1 cellular context compared by ENCODE assay signal in genomic region chr1:24021403-24022266, GRCh38.
TF ChIP-seq lines count a peak whose summit lies in the region.

No MANE protein-coding gene starts in this region.

TF ChIP-seq in HepG2, 621 proteins besides CTCF, POLR2A, EP300 and RAD21 (continued from another document and continues in another):
- TF ChIP-seq GRHL1 (CRISPR knock-in tag; conservative IDR thresholded peaks at IDR 0.05) (no peak), RXRA (CRISPR knock-in tag; IDR thresholded peaks at IDR 0.05) (peak; percentile 88; the same call in 1 of the 2 replicates), HDAC1 (CRISPR knock-in tag; IDR thresholded peaks at IDR 0.05) (peak; percentile 78; the same call in 1 of the 2 replicates), KDM3A (CRISPR knock-in tag; IDR thresholded peaks at IDR 0.05; ENCODE audit: low read depth) (0 out of 2 replicates have a peak, but pooled peaks have one; percentile 41), SNRNP70 (IDR thresholded peaks at IDR 0.05; ENCODE audit: low read depth, low read length) (no peak), TEAD2 (CRISPR knock-in tag; IDR thresholded peaks at IDR 0.05) (no peak), YY1 (IDR thresholded peaks at IDR 0.05; ENCODE audit: insufficient read depth, insufficient replicate concordance, low read depth, low read length) (peak; percentile 45), ATF3 (CRISPR knock-in tag; IDR thresholded peaks at IDR 0.05) (no peak), MED1 (CRISPR knock-in tag; IDR thresholded peaks at IDR 0.05) (peak; percentile 99), ZNF580 (CRISPR knock-in tag; IDR thresholded peaks at IDR 0.05; ENCODE audit: borderline replicate concordance, low read depth) (peak; percentile 65; the same call in 1 of the 2 replicates), SCMH1 (CRISPR knock-in tag; IDR thresholded peaks at IDR 0.05; ENCODE audit: borderline replicate concordance) (no peak), SMAD9 (CRISPR knock-in tag; IDR thresholded peaks at IDR 0.05) (no peak), NR1H2 (CRISPR knock-in tag; IDR thresholded peaks at IDR 0.05; ENCODE audit: borderline replicate concordance, low read depth) (no peak), MLX (CRISPR knock-in tag; IDR thresholded peaks at IDR 0.05) (peak; percentile 85), PLRG1 (conservative IDR thresholded peaks at IDR 0.05) (no peak), ZSCAN12 (CRISPR knock-in tag; IDR thresholded peaks at IDR 0.05) (0 out of 2 replicates have a peak, but pooled peaks have one; percentile 20), PPARG (CRISPR knock-in tag; conservative IDR thresholded peaks at IDR 0.05) (peak; percentile 92), RFXANK (CRISPR knock-in tag; IDR thresholded peaks at IDR 0.05) (peak; percentile 48; the same call in 1 of the 2 replicates), ZNF570 (CRISPR knock-in tag; IDR thresholded peaks at IDR 0.05; ENCODE audit: borderline replicate concordance) (0 out of 2 replicates have a peak, but pooled peaks have one; percentile 66), GTF3A (CRISPR knock-in tag; conservative IDR thresholded peaks at IDR 0.05) (no peak), POGZ (CRISPR knock-in tag; IDR thresholded peaks at IDR 0.05) (peak; percentile 57; the same call in 1 of the 2 replicates), LCORL (IDR thresholded peaks at IDR 0.05) (peak; percentile 93), LCORL (CRISPR knock-in tag; IDR thresholded peaks at IDR 0.05) (peak; percentile 93), SOX6 (IDR thresholded peaks at IDR 0.05) (no peak), SOX6 (CRISPR knock-in tag; IDR thresholded peaks at IDR 0.05) (peak; percentile 98), ZNF317 (CRISPR knock-in tag; IDR thresholded peaks at IDR 0.05) (peak; percentile 53; the same call in 1 of the 2 replicates), GABPB1 (CRISPR knock-in tag; IDR thresholded peaks at IDR 0.05) (peak; percentile 41; the same call in 1 of the 2 replicates), ZNF18 (CRISPR knock-in tag; IDR thresholded peaks at IDR 0.05; ENCODE audit: insufficient replicate concordance) (peak; percentile 49), ZNF101 (CRISPR knock-in tag; IDR thresholded peaks at IDR 0.05; ENCODE audit: borderline replicate concordance, low read depth) (no peak; the same call in 1 of the 2 replicates), ZNF510 (CRISPR knock-in tag; IDR thresholded peaks at IDR 0.05; ENCODE audit: low read depth) (0 out of 2 replicates have a peak, but pooled peaks have one; percentile 71), BCL6 (CRISPR knock-in tag; IDR thresholded peaks at IDR 0.05) (peak; percentile 86), DZIP1 (CRISPR knock-in tag; IDR thresholded peaks at IDR 0.05) (no peak), ZBTB10 (CRISPR knock-in tag; IDR thresholded peaks at IDR 0.05; ENCODE audit: borderline replicate concordance) (no peak; the same call in 1 of the 2 replicates), MIER3 (CRISPR knock-in tag; IDR thresholded peaks at IDR 0.05; ENCODE audit: borderline replicate concordance) (peak; percentile 90), TFAP4 (IDR thresholded peaks at IDR 0.05; ENCODE audit: borderline replicate concordance, low read depth) (peak; percentile 90), STAG1 (CRISPR knock-in tag; IDR thresholded peaks at IDR 0.05) (peak; percentile 9; the same call in 1 of the 2 replicates), NFKB2 (CRISPR knock-in tag; IDR thresholded peaks at IDR 0.05; ENCODE audit: borderline replicate concordance) (peak; percentile 72), RNF2 (conservative IDR thresholded peaks at IDR 0.05; ENCODE audit: low read depth) (no peak), ZNF766 (CRISPR knock-in tag; IDR thresholded peaks at IDR 0.05; ENCODE audit: borderline replicate concordance) (peak; percentile 55; the same call in 1 of the 2 replicates), RARA (CRISPR knock-in tag; IDR thresholded peaks at IDR 0.05) (peak; percentile 93), PAF1 (CRISPR knock-in tag; IDR thresholded peaks at IDR 0.05) (no peak), ZFP90 (CRISPR knock-in tag; IDR thresholded peaks at IDR 0.05; ENCODE audit: borderline replicate concordance) (peak; percentile 64; the same call in 1 of the 2 replicates), ZNF670 (CRISPR knock-in tag; IDR thresholded peaks at IDR 0.05; ENCODE audit: borderline replicate concordance) (peak; percentile 88), ELF3 (CRISPR knock-in tag; IDR thresholded peaks at IDR 0.05) (peak; percentile 97), MEIS2 (CRISPR knock-in tag; IDR thresholded peaks at IDR 0.05) (peak; percentile 7; the same call in 1 of the 2 replicates), ZBTB21 (CRISPR knock-in tag; IDR thresholded peaks at IDR 0.05) (no peak), SSRP1 (CRISPR knock-in tag; IDR thresholded peaks at IDR 0.05) (peak; percentile 75; the same call in 1 of the 2 replicates), GZF1 (CRISPR knock-in tag; IDR thresholded peaks at IDR 0.05) (no peak), ZMAT5 (CRISPR knock-in tag; IDR thresholded peaks at IDR 0.05; ENCODE audit: borderline replicate concordance, low read depth) (no peak), DNMT1 (CRISPR knock-in tag; IDR thresholded peaks at IDR 0.05) (no peak), ZNF383 (CRISPR knock-in tag; IDR thresholded peaks at IDR 0.05; ENCODE audit: borderline replicate concordance) (no peak), ZNF329 (CRISPR knock-in tag; IDR thresholded peaks at IDR 0.05; ENCODE audit: low read depth) (no peak), DRAP1 (CRISPR knock-in tag; IDR thresholded peaks at IDR 0.05) (peak; percentile 89), ZNF3 (CRISPR knock-in tag; IDR thresholded peaks at IDR 0.05) (no peak), NCOA5 (CRISPR knock-in tag; IDR thresholded peaks at IDR 0.05) (no peak)
